21 cellular contexts compared by ENCODE assay signal in genomic region chr16:86926146-86926545, GRCh38.
"Had no signal": no experiment of that assay in that cellular context is flagged by ENCODE, and none has a peak within 500 bp of the region (broad histone marks: within the 10 kb centered on the region; RNA-seq: fewer than 3 reads in every experiment).

No MANE protein-coding gene starts in this region.

- H3K9me3 ChIP-seq: adrenal gland, gastrocnemius medialis, mucosa of descending colon, prostate gland, thyroid gland had no signal

- H3K4me3 ChIP-seq: adrenal gland, breast epithelium, coronary artery, esophagus squamous epithelium, gastrocnemius medialis, mucosa of descending colon, neural progenitor cell, prostate gland, thyroid gland had no signal

- H3K27me3 ChIP-seq: neural progenitor cell, thyroid gland had no signal

- H3K4me1 ChIP-seq: adrenal gland, prostate gland, thyroid gland had no signal

- ATAC-seq: activated CD4-positive, CD25-positive, alpha-beta regulatory T cell treated with anti-CD3 and anti-CD28 coated beads, Interleukin-2, amount 50 U/mL, for 24 hours; activated CD8-positive, alpha-beta T cell treated with anti-CD3 and anti-CD28 coated beads, Interleukin-2, amount 10 ng/mL, durations not matched to agents 7 days and 5 days; left ventricle myocardium superior had no signal

- H3K9ac ChIP-seq: neural progenitor cell had no signal

- H3K4me2 ChIP-seq: neural progenitor cell had no signal

- H3K36me3 ChIP-seq: adrenal gland, breast epithelium, esophagus squamous epithelium, gastrocnemius medialis, neural progenitor cell, prostate gland, thyroid gland had no signal

- H3K27ac ChIP-seq: adrenal gland, breast epithelium, coronary artery, esophagus squamous epithelium, gastrocnemius medialis, neural progenitor cell, prostate gland, thyroid gland had no signal

- DNase-seq: activated CD4-positive, alpha-beta T cell treated with anti-CD3 and anti-CD28 coated beads, Interleukin-2, amount 10 ng/mL, durations not matched to agents 24 days and 14 days; activated CD8-positive, alpha-beta T cell treated with anti-CD3 and anti-CD28 coated beads, Interleukin-2, amount 10 ng/mL, durations not matched to agents 7 days and 5 days; activated naive CD4-positive, alpha-beta T cell; activated T-cell treated with anti-CD3 and anti-CD28 coated beads, Interleukin-2, amount 50 U/mL, for 1 hour; endodermal cell; esophagus squamous epithelium; gastrocnemius medialis; head of caudate nucleus; hypothalamus; left ventricle myocardium superior; mucosa of descending colon; naive B cell; stimulated activated CD4-positive, alpha-beta T cell treated with anti-CD3 and anti-CD28 coated beads, Interleukin-1b, Interleukin-23, amount 100 ng/mL, for 48 hours; substantia nigra; thyroid gland had no signal

- H2AFZ ChIP-seq: neural progenitor cell had no signal
